ENCODE assay signal across 10 cellular contexts in genomic region chr14:73570913-73571312, GRCh38. TPM values are rescaled to one million over a fixed set of nuclear protein-coding genes. Genes with fewer than 3 reads are reported as not detected.
DNase-seq lines count a peak whose midpoint lies in the region; ATAC-seq and TF ChIP-seq lines count a peak whose summit lies in the region.
"Not testable (repeated sequence)": the region's sequence is repeated elsewhere in the genome, so short reads cannot be mapped to it uniquely, and the experiment has no call there.
"Had no signal": no experiment of that assay in that cellular context is flagged by ENCODE, and none has a peak within 500 bp of the region (broad histone marks: within the 10 kb centered on the region; RNA-seq: fewer than 3 reads in every experiment).

No MANE protein-coding gene starts in this region.

- H3K9me3 ChIP-seq in DOHH2 (ENCODE audit: control insufficient read depth, insufficient read depth, low read length); HCT116 (ENCODE audit: control insufficient read depth in 1 of 2, insufficient read depth in 1 of 2, low read depth in 1 of 2, low read length in 2 of 2): not testable (repeated sequence)

- RAD21 ChIA-PET in HCT116 (lab: Charles Lee; ENCODE audit: low non-redundant PET in 1 of 2, low total read pairs in 2 of 2, uncharacterized antibody in 2 of 2, unreplicated experiment in 2 of 2): interaction anchor here in 1 of 2 experiments (0.7 kb wide), 1 partner anchor 48 kb away, joined by 4 read pairs; no protein-coding TSS in a partner anchor

- H2AFZ ChIP-seq in HCT116 (ENCODE audit: low read depth, low read length, poor library complexity, severe bottlenecking): not testable (repeated sequence)

- H4K20me1 ChIP-seq in DOHH2 (ENCODE audit: control insufficient read depth, insufficient read depth, low read depth, low read length); HCT116 (ENCODE audit: insufficient read depth): not testable (repeated sequence)

- not testable (repeated sequence) for H3K27ac ChIP-seq in DOHH2 (ENCODE audit: low read depth, low read length); HCT116 (ENCODE audit: low read depth, low read length); foreskin keratinocyte

- H3K9me2 ChIP-seq in DOHH2 (replicated peaks; ENCODE audit: control insufficient read depth, low read length); HCT116 (ENCODE audit: insufficient read depth): not testable (repeated sequence)

- not testable (repeated sequence) for H3K79me2 ChIP-seq in DOHH2 (ENCODE audit: control insufficient read depth, low read length); HCT116 (ENCODE audit: insufficient read depth, low read length)

- H3K36me3 ChIP-seq in DOHH2 (ENCODE audit: control insufficient read depth, low read length); HCT116 (ENCODE audit: control insufficient read depth in 1 of 2, insufficient read depth in 2 of 2, low read length in 2 of 2): not testable (repeated sequence)

- TF ChIP-seq RAD21 in HCT116 (IDR thresholded peaks at IDR 0.05; ENCODE audit: low read depth): peak; percentile 49

- DNase-seq in HCT116 (ENCODE audit: low read depth, low spot score): peak; percentile 19
- peak; percentile 10 for DNase-seq in NCI-H1092 treated with DMSO at 0.1 percent for 48 hours (lab: John Stamatoyannopoulos, UW)
- peak; percentile 25 for DNase-seq in T-helper 9 cell
- DNase-seq in activated naive CD4-positive, alpha-beta T cell treated with anti-CD3 and anti-CD28 coated beads, Interleukin-2, amount 10 ng/mL, durations not matched to agents 7 days and 5 days: peak; percentile 75
- DNase-seq in foreskin keratinocyte: not testable (repeated sequence)
- peak; percentile 61 for DNase-seq in neural crest cell (ENCODE audit: low read depth, low spot score)
- peak; percentile 71 for DNase-seq in stimulated activated naive CD8-positive, alpha-beta T cell treated with anti-CD3 and anti-CD28 coated beads, Interleukin-15, Interleukin-2, amounts not matched to agents 100 U/mL and 50 U/mL, for 24 hours

- H3K4me3 ChIP-seq in DOHH2 (ENCODE audit: low read length); HCT116 (replicated peaks in 1 of 2; ENCODE audit: low read depth in 1 of 2, low read length in 2 of 2): not testable (repeated sequence)

- CTCF ChIA-PET in HCT116 (lab: Charles Lee): interaction anchor here (0.6 to 1.3 kb wide), 5 partner anchors 8 to 1683 kb away, joined by 3 to 4 read pairs (median 3); partner anchors contain the start of gene RIOX1
- CTCF ChIA-PET in activated naive CD4-positive, alpha-beta T cell treated with anti-CD3 and anti-CD28 coated beads, Interleukin-2, amount 10 ng/mL, durations not matched to agents 7 days and 5 days (lab: Charles Lee): interaction anchor here (0.6 to 3.0 kb wide), 17 partner anchors 9 to 276 kb away, joined by 3 to 48 read pairs (median 4); partner anchors contain the start of gene ACOT6

- TF ChIP-seq POLR2A in HCT116 (IDR thresholded peaks at IDR 0.05; ENCODE audit: borderline replicate concordance, extremely low read depth, insufficient read depth, insufficient read length): not testable (repeated sequence)

- H3K9me3 Mint-ChIP-seq in activated naive CD4-positive, alpha-beta T cell treated with anti-CD3 and anti-CD28 coated beads, Interleukin-2, amount 10 ng/mL, durations not matched to agents 7 days and 5 days; neural crest cell: not testable (repeated sequence)

- H3K27ac Mint-ChIP-seq in activated naive CD4-positive, alpha-beta T cell treated with anti-CD3 and anti-CD28 coated beads, Interleukin-2, amount 10 ng/mL, durations not matched to agents 7 days and 5 days; neural crest cell (ENCODE audit: unreplicated experiment): not testable (repeated sequence)

- H3K4me1 ChIP-seq in DOHH2 (ENCODE audit: control insufficient read depth, low read length): peaks cover 17% of the 10 kb centered on the region
- not testable (repeated sequence) for H3K4me1 ChIP-seq in HCT116 (ENCODE audit: control insufficient read depth in 1 of 2, insufficient read depth in 2 of 2, low read length in 2 of 2); foreskin keratinocyte

- POLR2A ChIA-PET in HCT116 (lab: Charles Lee): not testable (repeated sequence)

- H3K27me3 ChIP-seq in DOHH2 (ENCODE audit: control insufficient read depth, low read length): peaks cover 16% of the 10 kb centered on the region
- H3K27me3 ChIP-seq in HCT116 (ENCODE audit: insufficient read depth, low read length); foreskin keratinocyte: not testable (repeated sequence)

- TF ChIP-seq CTCF in DOHH2 (IDR thresholded peaks at IDR 0.05; ENCODE audit: low read depth, low read length, poor library complexity, severe bottlenecking): peak; percentile 67
- TF ChIP-seq CTCF in HCT116 (IDR thresholded peaks at IDR 0.05 in 2 of 3, conservative IDR thresholded peaks at IDR 0.05 in 1 of 3; ENCODE audit: borderline replicate concordance in 1 of 3, insufficient read depth in 1 of 3, low read depth in 2 of 3, low read length in 2 of 3): peak; percentile 61 to 83 (median 76)
- peak; percentile 72 for TF ChIP-seq CTCF in foreskin keratinocyte (conservative IDR thresholded peaks at IDR 0.05)
- peak; percentile 66 for TF ChIP-seq CTCF in neural crest cell (conservative IDR thresholded peaks at IDR 0.05)

- intact Hi-C loops in HCT116 (cut with micrococcal nuclease): not testable (repeated sequence)

- ATAC-seq in HCT116: peak; percentile 99
- peak; percentile 72 for ATAC-seq in foreskin keratinocyte
- ATAC-seq in stimulated activated naive CD8-positive, alpha-beta T cell treated with anti-CD3 and anti-CD28 coated beads, Interleukin-15, Interleukin-2, amounts not matched to agents 100 U/mL and 50 U/mL, for 24 hours: peak; percentile 50

- H3F3A ChIP-seq in DOHH2 (ENCODE audit: control insufficient read depth, insufficient read depth): not testable (repeated sequence)

- not testable (repeated sequence) for H3K4me2 ChIP-seq in DOHH2 (ENCODE audit: low read length); HCT116 (ENCODE audit: low read length)

- not testable (repeated sequence) for H3K27me3 Mint-ChIP-seq in activated naive CD4-positive, alpha-beta T cell treated with anti-CD3 and anti-CD28 coated beads, Interleukin-2, amount 10 ng/mL, durations not matched to agents 7 days and 5 days; neural crest cell (ENCODE audit: low read depth)

- H3K9ac ChIP-seq in HCT116 (ENCODE audit: low read length): not testable (repeated sequence)

- peaks cover 39% of the 10 kb centered on the region for H3K4me1 Mint-ChIP-seq in activated naive CD4-positive, alpha-beta T cell treated with anti-CD3 and anti-CD28 coated beads, Interleukin-2, amount 10 ng/mL, durations not matched to agents 7 days and 5 days
- peaks cover 29% of the 10 kb centered on the region for H3K4me1 Mint-ChIP-seq in neural crest cell

- peaks cover 30% of the 10 kb centered on the region for H3K36me3 Mint-ChIP-seq in activated naive CD4-positive, alpha-beta T cell treated with anti-CD3 and anti-CD28 coated beads, Interleukin-2, amount 10 ng/mL, durations not matched to agents 7 days and 5 days
- H3K36me3 Mint-ChIP-seq in neural crest cell (ENCODE audit: low read depth): peaks cover 15% of the 10 kb centered on the region

- BruUV-seq in HCT116 (replicated peaks; lab: Mats Ljungman, UMichigan): not testable (repeated sequence)

- peak overlapping the region; percentile 33 for H3K4me3 Mint-ChIP-seq in activated naive CD4-positive, alpha-beta T cell treated with anti-CD3 and anti-CD28 coated beads, Interleukin-2, amount 10 ng/mL, durations not matched to agents 7 days and 5 days
- peak overlapping the region; percentile 95 for H3K4me3 Mint-ChIP-seq in neural crest cell

RNA-seq across cellular contexts. Expression of gene ACOT2, which starts 1.9 kb away (rescaled TPM):
- total RNA-seq in HCT116 (2021; ENCODE audit: unreplicated experiment) (0.44 TPM), foreskin keratinocyte (3.9 and 5.2 TPM in 2 replicates), neural crest cell (24.4 and 25.9 TPM in 2 replicates)
- polyA plus RNA-seq in HCT116 (2012): not detected in 2 replicates
- polyA plus RNA-seq in foreskin keratinocyte: 4.9 and 8.1 TPM in 2 replicates

RNA-seq across cellular contexts. Expression of gene HEATR4, which starts 12.2 kb away (rescaled TPM):
- total RNA-seq in HCT116 (2021; ENCODE audit: unreplicated experiment) (not detected), foreskin keratinocyte (0.14 and 0.21 TPM in 2 replicates), neural crest cell (not detected in 2 replicates)
- polyA plus RNA-seq in HCT116 (2012): 0.01 TPM in 1 of 2 replicates, not detected in the other
- 0.04 TPM in 1 of 2 replicates, not detected in the other for polyA plus RNA-seq in foreskin keratinocyte

RNA-seq across cellular contexts. Expression of gene ACOT4, which starts 20.8 kb away (rescaled TPM):
- not detected for total RNA-seq in HCT116 (2021; ENCODE audit: unreplicated experiment)
- polyA plus RNA-seq in HCT116 (2012): not detected in 2 replicates
- 1.1 and 1.2 TPM in 2 replicates for total RNA-seq in foreskin keratinocyte
- 1.00 and 1.2 TPM in 2 replicates for polyA plus RNA-seq in foreskin keratinocyte
- 0.98 TPM in 2 replicates for total RNA-seq in neural crest cell

RNA-seq across cellular contexts. Expression of gene ACOT1, which starts 34.0 kb away (rescaled TPM):
- not detected for total RNA-seq in HCT116 (2021; ENCODE audit: unreplicated experiment)
- not detected in 2 replicates for polyA plus RNA-seq in HCT116 (2012)
- total RNA-seq in foreskin keratinocyte: 2.0 and 2.3 TPM in 2 replicates
- 3.1 and 3.3 TPM in 2 replicates for polyA plus RNA-seq in foreskin keratinocyte
- 6.8 and 8.0 TPM in 2 replicates for total RNA-seq in neural crest cell

RNA-seq across cellular contexts. Expression of gene ACOT6, which starts 41.4 kb away (rescaled TPM):
- total RNA-seq in HCT116 (2021; ENCODE audit: unreplicated experiment) (not detected), foreskin keratinocyte (not detected in 2 replicates), neural crest cell (not detected in 2 replicates)
- not detected in 2 replicates for polyA plus RNA-seq in HCT116 (2012)
- polyA plus RNA-seq in foreskin keratinocyte: not detected in 2 replicates
- total RNA-seq: cardiac septum, skeletal muscle tissue had no signal
